Comparison of ENCODE assay signal across 8 cellular contexts in the genomic region with DNA sequence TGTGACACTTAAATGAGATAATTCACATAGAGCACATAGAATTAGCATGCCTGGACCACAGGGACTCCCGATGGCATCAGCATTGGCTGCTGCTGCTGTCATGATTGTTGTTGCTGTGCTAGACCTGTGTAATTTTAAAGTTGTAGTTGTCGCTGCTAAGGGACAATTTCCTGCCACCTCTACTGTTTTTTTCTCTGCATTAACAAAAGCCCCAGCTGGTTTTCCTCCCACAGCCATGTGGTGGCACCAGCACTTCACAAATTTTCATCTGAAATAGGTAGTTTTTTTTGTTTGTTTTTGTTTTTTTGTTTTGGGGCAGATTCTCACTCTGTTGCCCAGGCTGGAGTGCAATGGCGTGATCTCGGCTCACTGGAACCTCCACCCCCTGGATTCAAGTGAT. TPM values are rescaled to one million over a fixed set of nuclear protein-coding genes. Genes with fewer than 3 reads are reported as not detected.
DNase-seq lines count a peak whose midpoint lies in the region; ATAC-seq and TF ChIP-seq lines count a peak whose summit lies in the region.

No MANE protein-coding gene starts in this region.

- intact Hi-C loops in HCT116 (cut with micrococcal nuclease) = loop anchor here (1.0 to 10.0 kb wide), 8 partner anchors 60 to 636 kb away; no protein-coding TSS in a partner anchor
- intact Hi-C loops in activated T-helper 1 cell treated with anti-CD3 and anti-CD28 coated beads, Interleukin-12 subunit alpha, Interleukin-12 subunit beta, Interleukin-2, Interleukin-4 antibody, amounts not matched to agents 30 ng/mL and 10 ng/mL and 1 ng/mL, durations not matched to agents 14 hours and 24 hours and 36 hours (cut with micrococcal nuclease) = loop anchor here (1.0 to 5.0 kb wide), 6 partner anchors 24 to 541 kb away; no protein-coding TSS in a partner anchor

- H3K9me2 ChIP-seq in HCT116 (ENCODE audit: insufficient read depth) = no peaks in the 10 kb centered on the region

- no peak overlapping the region for H3K9ac ChIP-seq in HCT116 (ENCODE audit: low read length)

- no peaks in the 10 kb centered on the region for H4K20me1 ChIP-seq in HCT116 (ENCODE audit: insufficient read depth)

- no peaks in the 10 kb centered on the region for H3K27me3 Mint-ChIP-seq in activated T-helper 1 cell treated with anti-CD3 and anti-CD28 coated beads, Interleukin-12 subunit alpha, Interleukin-12 subunit beta, Interleukin-2, Interleukin-4 antibody, amounts not matched to agents 30 ng/mL and 10 ng/mL and 1 ng/mL, durations not matched to agents 14 hours and 24 hours and 36 hours (ENCODE audit: insufficient read depth)

- H2AFZ ChIP-seq in HCT116 (ENCODE audit: low read depth, low read length, poor library complexity, severe bottlenecking) = peak overlapping the region; percentile 83

- TF ChIP-seq RAD21 in HCT116 (IDR thresholded peaks at IDR 0.05; ENCODE audit: low read depth) = peak; percentile 89

- H3K4me3 ChIP-seq in HCT116 (replicated peaks in 1 of 2; ENCODE audit: low read depth in 1 of 2, low read length in 2 of 2) (peak overlapping the region; percentile 13 to 23; a peak in 3 of 4 replicates), retinal pigment epithelial cell (ENCODE audit: low read length) (no peak overlapping the region)

- CTCF ChIA-PET in HCT116 (lab: Charles Lee) = interaction anchor here (0.7 to 2.5 kb wide), 11 partner anchors 46 to 542 kb away, joined by 3 to 18 read pairs (median 4); no protein-coding TSS in a partner anchor

- peaks cover 0 to 13% of the 10 kb centered on the region in 2 experiments; a peak in 3 of 4 replicates for H3K4me1 ChIP-seq in HCT116 (ENCODE audit: control insufficient read depth in 1 of 2, insufficient read depth in 2 of 2, low read length in 2 of 2)

- no peaks in the 10 kb centered on the region for H3K27me3 ChIP-seq in HCT116 (ENCODE audit: insufficient read depth, low read length)

- no peaks in the 10 kb centered on the region for H3K9me3 ChIP-seq in HCT116 (ENCODE audit: control insufficient read depth in 1 of 2, insufficient read depth in 1 of 2, low read depth in 1 of 2, low read length in 2 of 2)

- H3K4me2 ChIP-seq in HCT116 (ENCODE audit: low read length) = peak overlapping the region; percentile 63

- ATAC-seq in HCT116 (peak; percentile 57), GM18505 (IDR thresholded peaks at IDR 0.05; ENCODE audit: unreplicated experiment) (no peak)

- no peak overlapping the region for H3K27ac Mint-ChIP-seq in activated T-helper 1 cell treated with anti-CD3 and anti-CD28 coated beads, Interleukin-12 subunit alpha, Interleukin-12 subunit beta, Interleukin-2, Interleukin-4 antibody, amounts not matched to agents 30 ng/mL and 10 ng/mL and 1 ng/mL, durations not matched to agents 14 hours and 24 hours and 36 hours

- peaks cover 14% of the 10 kb centered on the region for H3K4me1 Mint-ChIP-seq in activated T-helper 1 cell treated with anti-CD3 and anti-CD28 coated beads, Interleukin-12 subunit alpha, Interleukin-12 subunit beta, Interleukin-2, Interleukin-4 antibody, amounts not matched to agents 30 ng/mL and 10 ng/mL and 1 ng/mL, durations not matched to agents 14 hours and 24 hours and 36 hours (ENCODE audit: low read depth)

- POLR2A ChIA-PET in HCT116 (lab: Charles Lee) = no interaction called here

- BruUV-seq in HCT116 (replicated peaks; lab: Mats Ljungman, UMichigan) = no TSS peak

- H3K36me3 Mint-ChIP-seq in activated T-helper 1 cell treated with anti-CD3 and anti-CD28 coated beads, Interleukin-12 subunit alpha, Interleukin-12 subunit beta, Interleukin-2, Interleukin-4 antibody, amounts not matched to agents 30 ng/mL and 10 ng/mL and 1 ng/mL, durations not matched to agents 14 hours and 24 hours and 36 hours (ENCODE audit: low read depth) = no peaks in the 10 kb centered on the region

- no peaks in the 10 kb centered on the region for H3K36me3 ChIP-seq in HCT116 (ENCODE audit: control insufficient read depth in 1 of 2, insufficient read depth in 2 of 2, low read length in 2 of 2)

- H3K4me3 Mint-ChIP-seq in activated T-helper 1 cell treated with anti-CD3 and anti-CD28 coated beads, Interleukin-12 subunit alpha, Interleukin-12 subunit beta, Interleukin-2, Interleukin-4 antibody, amounts not matched to agents 30 ng/mL and 10 ng/mL and 1 ng/mL, durations not matched to agents 14 hours and 24 hours and 36 hours = no peak overlapping the region

- RAD21 ChIA-PET in HCT116 (lab: Charles Lee; ENCODE audit: low non-redundant PET in 1 of 2, low total read pairs in 2 of 2, uncharacterized antibody in 2 of 2, unreplicated experiment in 2 of 2) = interaction anchor here (0.9 to 1.0 kb wide), 3 partner anchors 61 to 123 kb away, joined by 3 read pairs; no protein-coding TSS in a partner anchor

- no peak overlapping the region for H3K27ac ChIP-seq in HCT116 (ENCODE audit: low read depth, low read length)

- peak; percentile 63 for DNase-seq in activated CD8-positive, alpha-beta memory T cell treated with anti-CD3 and anti-CD28 coated beads for 24 hours
- DNase-seq in activated CD8-positive, alpha-beta memory T cell treated with anti-CD3 and anti-CD28 coated beads, Interleukin-2, amount 50 U/mL, for 48 hours = no peak
- DNase-seq in HCT116 (ENCODE audit: low read depth, low spot score) (peak; percentile 49), NCI-H774 (lab: John Stamatoyannopoulos, UW) (peak; percentile 17), foreskin melanocyte (peak; percentile 61), retinal pigment epithelial cell (ENCODE audit: low read depth) (no peak)
- peak; percentile 31 for DNase-seq in activated T-helper 1 cell treated with anti-CD3 and anti-CD28 coated beads, Interleukin-12 subunit alpha, Interleukin-12 subunit beta, Interleukin-2, Interleukin-4 antibody, amounts not matched to agents 30 ng/mL and 10 ng/mL and 1 ng/mL, durations not matched to agents 14 hours and 24 hours and 36 hours (ENCODE audit: low spot score)

- no peaks in the 10 kb centered on the region for H3K9me3 Mint-ChIP-seq in activated T-helper 1 cell treated with anti-CD3 and anti-CD28 coated beads, Interleukin-12 subunit alpha, Interleukin-12 subunit beta, Interleukin-2, Interleukin-4 antibody, amounts not matched to agents 30 ng/mL and 10 ng/mL and 1 ng/mL, durations not matched to agents 14 hours and 24 hours and 36 hours

- TF ChIP-seq POLR2A in HCT116 (IDR thresholded peaks at IDR 0.05; ENCODE audit: borderline replicate concordance, extremely low read depth, insufficient read depth, insufficient read length) = no peak
- no peak for TF ChIP-seq POLR2A in GM18505 (IDR thresholded peaks at IDR 0.05; ENCODE audit: borderline replicate concordance, extremely low read depth, insufficient read depth, insufficient read length)

- H3K79me2 ChIP-seq in HCT116 (ENCODE audit: insufficient read depth, low read length) = no peaks in the 10 kb centered on the region

- TF ChIP-seq CTCF in HCT116 (IDR thresholded peaks at IDR 0.05 in 2 of 3, conservative IDR thresholded peaks at IDR 0.05 in 1 of 3; ENCODE audit: borderline replicate concordance in 1 of 3, insufficient read depth in 1 of 3, low read depth in 2 of 3, low read length in 2 of 3) (peak; percentile 66 to 88 (median 78)), retinal pigment epithelial cell (conservative IDR thresholded peaks at IDR 0.05; ENCODE audit: low read depth, low read length) (peak; percentile 72)

TF ChIP-seq in HCT116, 20 proteins besides CTCF, POLR2A, EP300 and RAD21 (continues in another document):
- no peak for TF ChIP-seq ZNF274 (IDR thresholded peaks at IDR 0.05; ENCODE audit: low read depth, low read length)
- no peak for TF ChIP-seq EZH2 (IDR thresholded peaks at IDR 0.05)
- TF ChIP-seq SP1 (IDR thresholded peaks at IDR 0.05; ENCODE audit: low read depth) = no peak
- no peak for TF ChIP-seq CBX3 (IDR thresholded peaks at IDR 0.05; ENCODE audit: low read depth)
- TF ChIP-seq TCF7L2 (IDR thresholded peaks at IDR 0.05; ENCODE audit: borderline replicate concordance, extremely low read depth, insufficient read depth, insufficient read length) = no peak
- no peak for TF ChIP-seq EGR1 (IDR thresholded peaks at IDR 0.05; ENCODE audit: low read depth)
- TF ChIP-seq, protein P1, sequence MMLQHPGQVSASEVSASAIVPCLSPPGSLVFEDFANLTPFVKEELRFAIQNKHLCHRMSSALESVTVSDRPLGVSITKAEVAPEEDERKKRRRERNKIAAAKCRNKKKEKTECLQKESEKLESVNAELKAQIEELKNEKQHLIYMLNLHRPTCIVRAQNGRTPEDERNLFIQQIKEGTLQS (IDR thresholded peaks at IDR 0.05) = no peak
- TF ChIP-seq, protein P2, sequence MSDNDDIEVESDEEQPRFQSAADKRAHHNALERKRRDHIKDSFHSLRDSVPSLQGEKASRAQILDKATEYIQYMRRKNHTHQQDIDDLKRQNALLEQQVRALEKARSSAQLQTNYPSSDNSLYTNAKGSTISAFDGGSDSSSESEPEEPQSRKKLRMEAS (IDR thresholded peaks at IDR 0.05) = no peak
- no peak for TF ChIP-seq FOSL1 (IDR thresholded peaks at IDR 0.05; ENCODE audit: low read depth)
- no peak for TF ChIP-seq YY1 (IDR thresholded peaks at IDR 0.05; ENCODE audit: extremely low read depth, insufficient replicate concordance, low read depth, low read length)

RNA-seq across cellular contexts. Expression of a gene that starts 25.4 kb away (rescaled TPM):
- total RNA-seq in HCT116 (2021; ENCODE audit: unreplicated experiment) = 4.9 TPM
- polyA plus RNA-seq in HCT116 (2012) = 1.1 and 1.4 TPM in 2 replicates
- total RNA-seq in activated T-helper 1 cell treated with anti-CD3 and anti-CD28 coated beads, Interleukin-12 subunit alpha, Interleukin-12 subunit beta, Interleukin-2, Interleukin-4 antibody, amounts not matched to agents 30 ng/mL and 10 ng/mL and 1 ng/mL, durations not matched to agents 14 hours and 24 hours and 36 hours = 11.9 and 13.2 TPM in 2 replicates

RNA-seq across cellular contexts. Expression of a gene that starts 26.4 kb away (rescaled TPM):
- total RNA-seq in HCT116 (2021; ENCODE audit: unreplicated experiment) = not detected
- 0.06 TPM in 1 of 2 replicates, not detected in the other for polyA plus RNA-seq in HCT116 (2012)
- not detected in 2 replicates for total RNA-seq in activated T-helper 1 cell treated with anti-CD3 and anti-CD28 coated beads, Interleukin-12 subunit alpha, Interleukin-12 subunit beta, Interleukin-2, Interleukin-4 antibody, amounts not matched to agents 30 ng/mL and 10 ng/mL and 1 ng/mL, durations not matched to agents 14 hours and 24 hours and 36 hours

RNA-seq across cellular contexts. Expression of a gene that starts 26.4 kb away (rescaled TPM):
- not detected for total RNA-seq in HCT116 (2021; ENCODE audit: unreplicated experiment)
- polyA plus RNA-seq in HCT116 (2012) = not detected in 2 replicates
- not detected in 2 replicates for total RNA-seq in activated T-helper 1 cell treated with anti-CD3 and anti-CD28 coated beads, Interleukin-12 subunit alpha, Interleukin-12 subunit beta, Interleukin-2, Interleukin-4 antibody, amounts not matched to agents 30 ng/mL and 10 ng/mL and 1 ng/mL, durations not matched to agents 14 hours and 24 hours and 36 hours

Comparison
In these comparisons a context has a peak if more than half of its experiments do, and no peak if none do; other contexts are left out.
1. DNase-seq: peak in activated CD8-positive, alpha-beta memory T cell treated with anti-CD3 and anti-CD28 coated beads for 24 hours (single experiment), HCT116 (single experiment), NCI-H774 (single experiment), activated T-helper 1 cell treated with anti-CD3 and anti-CD28 coated beads, Interleukin-12 subunit alpha, Interleukin-12 subunit beta, Interleukin-2, Interleukin-4 antibody, amounts not matched to agents 30 ng/mL and 10 ng/mL and 1 ng/mL, durations not matched to agents 14 hours and 24 hours and 36 hours (single experiment) and foreskin melanocyte (single experiment); none in activated CD8-positive, alpha-beta memory T cell treated with anti-CD3 and anti-CD28 coated beads, Interleukin-2, amount 50 U/mL, for 48 hours (single experiment) and retinal pigment epithelial cell (single experiment).